ENCODE assay signal across 17 cellular contexts in genomic region chr7:16889305-16889704, GRCh38. TPM values are rescaled to one million over a fixed set of nuclear protein-coding genes. Genes with fewer than 3 reads are reported as not detected.
DNase-seq lines count a peak whose midpoint lies in the region; ATAC-seq, FAIRE-seq and TF ChIP-seq lines count a peak whose summit lies in the region.
"Had no signal": no experiment of that assay in that cellular context is flagged by ENCODE, and none has a peak within 500 bp of the region (broad histone marks: within the 10 kb centered on the region; RNA-seq: fewer than 3 reads in every experiment).

No MANE protein-coding gene starts in this region.

- H3K27me3 Mint-ChIP-seq in astrocyte (ENCODE audit: low read depth, unreplicated experiment), result no peaks in the 10 kb centered on the region

- H3K79me2 ChIP-seq in astrocyte (ENCODE audit: insufficient read depth, low read length) (no peaks in the 10 kb centered on the region), HepG2 (ENCODE audit: insufficient read depth, low read length) (no peaks in the 10 kb centered on the region)

- H3K9ac ChIP-seq in astrocyte (ENCODE audit: low read length) (no peak overlapping the region), HepG2 (ENCODE audit: insufficient read depth, low read depth, low read length) (no peak overlapping the region)

- TF ChIP-seq CTCF in astrocyte (IDR thresholded peaks at IDR 0.05; ENCODE audit: insufficient read depth, low read depth, low read length) (no peak), HepG2 (CRISPR knock-in tag; IDR thresholded peaks at IDR 0.05) (no peak)

- no peaks in the 10 kb centered on the region for H3K36me3 Mint-ChIP-seq in astrocyte (ENCODE audit: low read depth, unreplicated experiment)
- H3K36me3 Mint-ChIP-seq: CD4-positive, alpha-beta memory T cell had no signal

- intact Hi-C loops in HepG2 (cut with micrococcal nuclease; ENCODE audit: unreplicated experiment), result no loop called here

- H3K36me3 ChIP-seq in astrocyte (ENCODE audit: insufficient read depth, low read length), result no peaks in the 10 kb centered on the region
- no peaks in the 10 kb centered on the region for H3K36me3 ChIP-seq in HepG2 (replicated peaks in 1 of 2; ENCODE audit: control insufficient read depth in 1 of 2, insufficient read depth in 2 of 2, low read length in 2 of 2)
- H3K36me3 ChIP-seq: BE2C had no signal

- H3K27me3 ChIP-seq in astrocyte (ENCODE audit: insufficient read depth, low read length) (no peaks in the 10 kb centered on the region), HepG2 (ENCODE audit: control insufficient read depth in 1 of 2, insufficient read depth in 2 of 2, low read length in 2 of 2) (no peaks in the 10 kb centered on the region)
- H3K27me3 ChIP-seq: BE2C had no signal

- no peak overlapping the region for H3K4me3 ChIP-seq in astrocyte (ENCODE audit: insufficient read depth, low read depth, low read length)
- H3K4me3 ChIP-seq in HepG2 (replicated peaks in 1 of 3; ENCODE audit: insufficient read depth in 1 of 3, low read depth in 2 of 3, low read length in 3 of 3), result no peak overlapping the region
- H3K4me3 ChIP-seq: GM23338 had no signal

- ATAC-seq in HepG2, result peak; percentile 71
- ATAC-seq in HG02852 (IDR thresholded peaks at IDR 0.05; ENCODE audit: unreplicated experiment), result no peak
- ATAC-seq: GM23338 had no signal

- no TSS peak for BruUV-seq in HepG2 (replicated peaks; lab: Mats Ljungman, UMichigan)

- H2AFZ ChIP-seq in astrocyte (ENCODE audit: low read depth, low read length) (no peak overlapping the region), HepG2 (ENCODE audit: low read length) (no peak overlapping the region)
- H2AFZ ChIP-seq: GM23338 had no signal

- peaks cover 4% of the 10 kb centered on the region for H3K4me1 Mint-ChIP-seq in astrocyte (ENCODE audit: low read depth, unreplicated experiment)
- H3K4me1 Mint-ChIP-seq: GM23338 had no signal

- FAIRE-seq in astrocyte (lab: Jason Lieb, UNC) (peak; percentile 62), HepG2 (lab: Jason Lieb, UNC) (no peak)
- FAIRE-seq: GM12892 had no signal

- no peaks in the 10 kb centered on the region for H3K9me3 ChIP-seq in astrocyte (ENCODE audit: insufficient read depth, low read depth, low read length)
- no peaks in the 10 kb centered on the region for H3K9me3 ChIP-seq in HepG2 (ENCODE audit: low read length)
- H3K9me3 ChIP-seq: BE2C had no signal

- TF ChIP-seq POLR2A in HepG2 (IDR thresholded peaks at IDR 0.05; ENCODE audit: insufficient read depth in 1 of 2, low read depth in 2 of 2, low read length in 2 of 2), result no peak

- TF ChIP-seq EP300 in HepG2 (IDR thresholded peaks at IDR 0.05; ENCODE audit: low read depth in 2 of 2, low read length in 2 of 2), result no peak
- no peak for TF ChIP-seq EP300 in HepG2 (CRISPR knock-in tag; IDR thresholded peaks at IDR 0.05; ENCODE audit: borderline replicate concordance)

- H4K20me1 ChIP-seq in astrocyte (ENCODE audit: insufficient read depth, low read length), result no peaks in the 10 kb centered on the region
- H4K20me1 ChIP-seq in HepG2 (ENCODE audit: insufficient read depth, low read length), result no peaks in the 10 kb centered on the region

- no peak overlapping the region for H3K4me2 ChIP-seq in astrocyte (ENCODE audit: low read length)
- H3K4me2 ChIP-seq in HepG2 (ENCODE audit: low read depth, low read length), result no peak overlapping the region
- H3K4me2 ChIP-seq: GM23338 had no signal

- POLR2A ChIA-PET in HepG2 (lab: Yijun Ruan, JAX), result no interaction called here

- H3K27ac Mint-ChIP-seq in astrocyte (ENCODE audit: unreplicated experiment), result no peak overlapping the region
- H3K27ac Mint-ChIP-seq: CD4-positive, alpha-beta memory T cell; GM23338 had no signal

- CTCF ChIA-PET in HepG2 (lab: Yijun Ruan, JAX; ENCODE audit: low intra/inter-chr PET ratio, low total read pairs), result no interaction called here

- DNase-seq in NCI-H345 (lab: John Stamatoyannopoulos, UW) (peak; percentile 41), NCI-H345 treated with DMSO at 0.1 percent for 48 hours (lab: John Stamatoyannopoulos, UW; ENCODE audit: unreplicated experiment) (no peak), astrocyte (ENCODE audit: low read depth) (no peak), HepG2 (ENCODE audit: low spot score) (no peak)
- DNase-seq in activated CD8-positive, alpha-beta memory T cell treated with anti-CD3 and anti-CD28 coated beads, Interleukin-2, amount 50 U/mL, for 48 hours, result no peak
- DNase-seq in activated CD4-positive, alpha-beta T cell treated with anti-CD3 and anti-CD28 coated beads, Interleukin-2, amount 50 U/mL, for 4 hours, result no peak
- DNase-seq: BE2C; CD4-positive, alpha-beta memory T cell; DMS153; DMS79 treated with DMSO at 0.1 percent for 48 hours; H7 had no signal

- no peak for TF ChIP-seq RAD21 in HepG2 (CRISPR knock-in tag; IDR thresholded peaks at IDR 0.05)

- in situ Hi-C loops in HepG2 (cut with HindIII; ENCODE audit: extremely low pct_ligation_motif_present, low pct_unique_long_range_greater_than_20kb), result no loop called here

- H3K4me3 Mint-ChIP-seq in astrocyte (ENCODE audit: unreplicated experiment), result no peak overlapping the region
- H3K4me3 Mint-ChIP-seq: CD4-positive, alpha-beta memory T cell; GM23338 had no signal

- 19% methylated on average over 5 of the region's 5 CpGs for WGBS in HepG2 (ENCODE audit: low lambda C conversion rate)

- no peak overlapping the region for H3K27ac ChIP-seq in astrocyte (ENCODE audit: low read depth, low read length)
- H3K27ac ChIP-seq in HepG2 (ENCODE audit: extremely low read length, insufficient read depth, low read length), result no peak overlapping the region
- H3K27ac ChIP-seq: C4-2B had no signal

- H3K9me3 Mint-ChIP-seq in astrocyte (ENCODE audit: unreplicated experiment), result no peaks in the 10 kb centered on the region
- H3K9me3 Mint-ChIP-seq: CD4-positive, alpha-beta memory T cell; GM23338 had no signal

- H3K4me1 ChIP-seq in astrocyte (ENCODE audit: insufficient read depth, low read length) (no peaks in the 10 kb centered on the region), HepG2 (ENCODE audit: insufficient read depth, low read length) (no peaks in the 10 kb centered on the region)
- H3K4me1 ChIP-seq: BE2C had no signal

TF ChIP-seq in HepG2, 621 proteins besides CTCF, POLR2A, EP300 and RAD21 (continues in another document):
- TF ChIP-seq SMAD1 (CRISPR knock-in tag; IDR thresholded peaks at IDR 0.05; ENCODE audit: borderline replicate concordance, low read depth), result no peak
- no peak for TF ChIP-seq MAFG (CRISPR knock-in tag; IDR thresholded peaks at IDR 0.05)
- TF ChIP-seq NFIB (CRISPR knock-in tag; IDR thresholded peaks at IDR 0.05; ENCODE audit: borderline replicate concordance), result no peak
- TF ChIP-seq E2F2 (CRISPR knock-in tag; IDR thresholded peaks at IDR 0.05; ENCODE audit: borderline replicate concordance), result no peak
- no peak for TF ChIP-seq TGIF2 (CRISPR knock-in tag; IDR thresholded peaks at IDR 0.05)
- no peak for TF ChIP-seq PHF5A (CRISPR knock-in tag; IDR thresholded peaks at IDR 0.05; ENCODE audit: low read depth, unreplicated experiment)

RNA-seq across cellular contexts. Expression of gene AGR3, which starts 7.5 kb away (rescaled TPM):
- total RNA-seq in astrocyte, result not detected in 2 replicates
- not detected in 2 replicates for total RNA-seq in HepG2 (2016; rRNA removed; fragmentation: Illumina TruSeq; extraction: Trizol)
- total RNA-seq in HepG2 (2016; cell fraction: cytosol; rRNA removed; fragmentation: Illumina TruSeq; extraction: Trizol; ENCODE audit: low read depth), result not detected in 2 replicates
- not detected in 2 replicates for total RNA-seq in HepG2 (2016; cell fraction: insoluble cytoplasmic fraction; rRNA removed; fragmentation: Illumina TruSeq; extraction: Trizol)
- not detected in 2 replicates for total RNA-seq in HepG2 (2016; cell fraction: membrane; rRNA removed; fragmentation: Illumina TruSeq; extraction: Trizol)
- not detected in 2 replicates for total RNA-seq in HepG2 (2016; cell fraction: nucleus; rRNA removed; fragmentation: Illumina TruSeq; extraction: Trizol)
- polyA plus RNA-seq in HepG2 (2011; rRNA removed), result not detected in 2 replicates
- not detected in 2 replicates for polyA plus RNA-seq in HepG2 (2011; cell fraction: cytosol; rRNA removed)
- not detected in 2 replicates for polyA plus RNA-seq in HepG2 (2011; cell fraction: nucleus; rRNA removed)
- not detected in 2 replicates for polyA plus RNA-seq in HepG2 (2012)
- polyA plus RNA-seq in HepG2 (2016; cell fraction: cytosol; fragmentation: Illumina TruSeq; extraction: Trizol; ENCODE audit: low read depth), result not detected in 2 replicates
- polyA plus RNA-seq in HepG2 (2016; cell fraction: insoluble cytoplasmic fraction; fragmentation: Illumina TruSeq; extraction: Trizol; ENCODE audit: low read depth), result not detected in 2 replicates
- not detected in 2 replicates for polyA plus RNA-seq in HepG2 (2016; cell fraction: membrane; fragmentation: Illumina TruSeq; extraction: Trizol; ENCODE audit: low read depth)
- not detected in 2 replicates for polyA plus RNA-seq in HepG2 (2016; cell fraction: nucleus; fragmentation: Illumina TruSeq; extraction: Trizol; ENCODE audit: insufficient read depth, low read depth)
- polyA minus RNA-seq in HepG2 (2011; rRNA and poly(A)+ RNA removed; ENCODE audit: low replicate concordance), result not detected in 2 replicates
- not detected in 2 replicates for polyA minus RNA-seq in HepG2 (2011; cell fraction: cytosol; rRNA and poly(A)+ RNA removed)
- not detected in 2 replicates for polyA minus RNA-seq in HepG2 (2011; cell fraction: nucleus; rRNA and poly(A)+ RNA removed)
- total RNA-seq: A172; CD4-positive, alpha-beta memory T cell; GM23338; H7 had no signal
- polyA plus RNA-seq: AG04450; CD4-positive, alpha-beta memory T cell; GM23338 had no signal
